10 cellular contexts compared by ENCODE assay signal in genomic region chr13:46603165-46603603, GRCh38. TPM values are rescaled to one million over a fixed set of nuclear protein-coding genes. Genes with fewer than 3 reads are reported as not detected.
A peak's percentile ranks its signal among the peaks of the same experiment; 100 is the strongest.
DNase-seq lines count a peak whose midpoint lies in the region; TF ChIP-seq lines count a peak whose summit lies in the region.
"Had no signal": no experiment of that assay in that cellular context is flagged by ENCODE, and none has a peak within 500 bp of the region (broad histone marks: within the 10 kb centered on the region; RNA-seq: fewer than 3 reads in every experiment).

No MANE protein-coding gene starts in this region.

- intact Hi-C loops in prostate gland (cut with DNase I): no loop called here

- no peaks in the 10 kb centered on the region for H3K27me3 ChIP-seq in BJ (ENCODE audit: control insufficient read depth, insufficient read depth, low read length)
- no peaks in the 10 kb centered on the region for H3K27me3 ChIP-seq in liver (ENCODE audit: control insufficient read depth in 4 of 4, insufficient read depth in 4 of 4, low read length in 3 of 4)
- H3K27me3 ChIP-seq in prostate gland (replicated peaks; ENCODE audit: insufficient read depth): no peaks in the 10 kb centered on the region

- DNase-seq in BJ (ENCODE audit: low read depth) (no peak), HCEC 1CT (peak; percentile 25), amniotic epithelial cell (ENCODE audit: low read depth) (peak; percentile 31), activated T-cell treated with anti-CD3 and anti-CD28 coated beads for 4 hours (no peak), GM19238 (ENCODE audit: insufficient read length, low spot score) (no peak), prostate gland (ENCODE audit: low spot score) (no peak)
- DNase-seq in T-helper 2 cell treated with Interferon-gamma antibody and Interleukin-4, amounts not matched to agents 5 μg/mL and 100 μg/mL, for 36 hours (ENCODE audit: low spot score): no peak
- DNase-seq: midbrain, NCI-H1930 had no signal

- peak; percentile 54 to 78 for TF ChIP-seq RAD21 in liver (IDR thresholded peaks at IDR 0.05)

- H3K4me3 ChIP-seq in BJ (ENCODE audit: low read depth, low read length) (no peak overlapping the region), liver (ENCODE audit: low read depth in 1 of 3, low read length in 3 of 3) (no peak overlapping the region), prostate gland (no peak overlapping the region)

- no peaks in the 10 kb centered on the region for H3K36me3 ChIP-seq in BJ (ENCODE audit: control insufficient read depth, insufficient read depth, low read length)
- no peaks in the 10 kb centered on the region for H3K36me3 ChIP-seq in liver (ENCODE audit: control insufficient read depth in 4 of 4, insufficient read depth in 3 of 4, low read depth in 1 of 4, low read length in 3 of 4)
- H3K36me3 ChIP-seq in prostate gland: no peaks in the 10 kb centered on the region

- H3K27me3 Mint-ChIP-seq in T-helper 2 cell treated with Interferon-gamma antibody and Interleukin-4, amounts not matched to agents 5 μg/mL and 100 μg/mL, for 36 hours (ENCODE audit: low read depth): no peaks in the 10 kb centered on the region

- H3K4me1 ChIP-seq in liver (ENCODE audit: control insufficient read depth in 4 of 4, insufficient read depth in 4 of 4, low read length in 3 of 4) (peaks cover 16 to 65% (median 40%) of the 10 kb centered on the region in 4 donors), prostate gland (replicated peaks) (peaks cover 5% of the 10 kb centered on the region)

- H3K27ac Mint-ChIP-seq in T-helper 2 cell treated with Interferon-gamma antibody and Interleukin-4, amounts not matched to agents 5 μg/mL and 100 μg/mL, for 36 hours: no peak overlapping the region

- TF ChIP-seq POLR2A in prostate gland (IDR thresholded peaks at IDR 0.05): no peak

- H3K9me3 ChIP-seq in liver (ENCODE audit: control insufficient read depth in 4 of 4, low read length in 3 of 4) (no peaks in the 10 kb centered on the region), prostate gland (no peaks in the 10 kb centered on the region)

- no peaks in the 10 kb centered on the region for H3K9me3 Mint-ChIP-seq in T-helper 2 cell treated with Interferon-gamma antibody and Interleukin-4, amounts not matched to agents 5 μg/mL and 100 μg/mL, for 36 hours

- H3K9ac ChIP-seq in liver (ENCODE audit: low read depth in 1 of 2, low read length in 2 of 2): no peak overlapping the region

- H3K27ac ChIP-seq in liver (ENCODE audit: low read depth in 1 of 2, low read length in 2 of 2): peak overlapping the region in 1 of 2 donors; percentile 13
- peak overlapping the region in 1 of 2 donors; percentile 75 for H3K27ac ChIP-seq in prostate gland

- 65% methylated on average over 4 of the region's 4 CpGs for WGBS in liver
- 83% methylated on average over 4 of the region's 4 CpGs for WGBS in prostate gland

- POLR2A ChIA-PET in BJ (lab: Charles Lee): no interaction called here

- TF ChIP-seq CTCF in BJ (IDR thresholded peaks at IDR 0.05; ENCODE audit: insufficient read depth, low read depth, low read length): peak; percentile 20; the same call in 1 of the 2 replicates
- peak; percentile 18 for TF ChIP-seq CTCF in liver (IDR thresholded peaks at IDR 0.05; ENCODE audit: low read depth, low read length, missing input control)
- TF ChIP-seq CTCF in prostate gland (IDR thresholded peaks at IDR 0.05): no peak

- H3K36me3 Mint-ChIP-seq in T-helper 2 cell treated with Interferon-gamma antibody and Interleukin-4, amounts not matched to agents 5 μg/mL and 100 μg/mL, for 36 hours (ENCODE audit: low read depth): peaks cover 5% of the 10 kb centered on the region

- CTCF ChIA-PET in BJ (lab: Yijun Ruan, JAX): interaction anchor here (0.6 to 1.8 kb wide), 9 partner anchors 9 to 116 kb away, joined by 3 to 5 read pairs (median 4); no protein-coding TSS in a partner anchor

- H3K4me1 Mint-ChIP-seq in T-helper 2 cell treated with Interferon-gamma antibody and Interleukin-4, amounts not matched to agents 5 μg/mL and 100 μg/mL, for 36 hours (ENCODE audit: low read depth): peaks cover 57% of the 10 kb centered on the region

- H3K4me3 Mint-ChIP-seq in T-helper 2 cell treated with Interferon-gamma antibody and Interleukin-4, amounts not matched to agents 5 μg/mL and 100 μg/mL, for 36 hours: no peak overlapping the region

TF ChIP-seq in liver, 16 proteins besides CTCF, POLR2A, EP300 and RAD21:
- TF ChIP-seq TAF1 (conservative IDR thresholded peaks at IDR 0.05) (no peak), JUND (IDR thresholded peaks at IDR 0.05) (no peak)

RNA-seq across cellular contexts. Expression of gene LRCH1, which starts 50.2 kb away (rescaled TPM):
- polyA plus RNA-seq in BJ (2011; rRNA removed) (8.3 and 13.2 TPM in 2 replicates), liver (1 to 10 TPM; 2.6 TPM)
- 11.7 and 12.8 TPM in 2 replicates for polyA minus RNA-seq in BJ (2011; rRNA and poly(A)+ RNA removed)
- total RNA-seq in liver (1 to 10 TPM; 4.2 to 6.6 TPM), prostate gland (10 to 100 TPM; 14.8 to 17.2 TPM)

Comparison
In these comparisons a context has a peak if more than half of its experiments do, and no peak if none do; other contexts are left out.
1. DNase-seq: peak in HCEC 1CT (single experiment) and amniotic epithelial cell (single experiment); none in BJ (single experiment), activated T-cell treated with anti-CD3 and anti-CD28 coated beads for 4 hours (single experiment), GM19238 (single experiment), T-helper 2 cell treated with Interferon-gamma antibody and Interleukin-4, amounts not matched to agents 5 μg/mL and 100 μg/mL, for 36 hours (single experiment) and prostate gland (single experiment).
2. CTCF ChIP-seq: peak in BJ (single experiment) and liver (single experiment); none in prostate gland (0 of 4).